1 cellular context compared by ENCODE assay signal in genomic region chr17:28405632-28406477, GRCh38.
A peak's percentile ranks its signal among the peaks of the same experiment; 100 is the strongest.
TF ChIP-seq lines count a peak whose summit lies in the region.

SLC46A1 (minus strand) TSS chr17:28406212; CDS start chr17:28406114, 98 bp downstream.

TF ChIP-seq in K562, 482 proteins besides CTCF, POLR2A, EP300 and RAD21 (continued from another document and continues in another):
- TF ChIP-seq E2F5 (CRISPR knock-in tag; IDR thresholded peaks at IDR 0.05) (no peak), ZNF740 (CRISPR knock-in tag; IDR thresholded peaks at IDR 0.05) (peak; percentile 80), ZNF740 (tag; IDR thresholded peaks at IDR 0.05) (no peak), ZBTB8A (IDR thresholded peaks at IDR 0.05; ENCODE audit: partially characterized antibody) (no peak), MGA (IDR thresholded peaks at IDR 0.05) (no peak), HDAC2 (IDR thresholded peaks at IDR 0.05) (no peak), ZNF395 (CRISPR knock-in tag; IDR thresholded peaks at IDR 0.05) (no peak), BCOR (IDR thresholded peaks at IDR 0.05) (no peak), TBP (optimal IDR thresholded peaks at IDR 0.05; ENCODE audit: low read depth, low read length) (peak; percentile 21), ELK1 (CRISPR knock-in tag; IDR thresholded peaks at IDR 0.05) (no peak), BACH1 (tag; IDR thresholded peaks at IDR 0.05) (no peak), MAFK (IDR thresholded peaks at IDR 0.05; ENCODE audit: low read length) (no peak), MED1 (CRISPR knock-in tag; IDR thresholded peaks at IDR 0.05; ENCODE audit: borderline replicate concordance) (no peak), STAT5A (IDR thresholded peaks at IDR 0.05; ENCODE audit: borderline replicate concordance, low read length) (no peak), ZNF79 (CRISPR knock-in tag; IDR thresholded peaks at IDR 0.05; ENCODE audit: low read depth) (no peak), GABPB1 (CRISPR knock-in tag; IDR thresholded peaks at IDR 0.05) (no peak), FOXO4 (CRISPR knock-in tag; IDR thresholded peaks at IDR 0.05) (no peak), SIRT6 (IDR thresholded peaks at IDR 0.05; ENCODE audit: low read depth, low read length) (no peak), ELF4 (CRISPR knock-in tag; IDR thresholded peaks at IDR 0.05) (no peak), ZBTB17 (CRISPR knock-in tag; IDR thresholded peaks at IDR 0.05) (no peak), USF1 (CRISPR knock-in tag; IDR thresholded peaks at IDR 0.05) (no peak), BRF2 (IDR thresholded peaks at IDR 0.05; ENCODE audit: borderline replicate concordance, insufficient read depth, insufficient read length) (no peak), NFYB (IDR thresholded peaks at IDR 0.05; ENCODE audit: extremely low read depth, insufficient read length) (no peak), ZNF274 (IDR thresholded peaks at IDR 0.05; ENCODE audit: borderline replicate concordance, low read depth, low read length) (no peak), NCOR1 (IDR thresholded peaks at IDR 0.05) (no peak), PRPF4 (IDR thresholded peaks at IDR 0.05; ENCODE audit: insufficient read depth, low read depth, low read length, poor library complexity, severe bottlenecking) (no peak), NFE2 (IDR thresholded peaks at IDR 0.05; ENCODE audit: low read depth) (no peak), MEF2A (IDR thresholded peaks at IDR 0.05; ENCODE audit: control insufficient read depth, low read depth, low read length) (no peak), KLF16 (IDR thresholded peaks at IDR 0.05) (no peak), SMAD2 (IDR thresholded peaks at IDR 0.05; ENCODE audit: low read depth, low read length) (no peak), ARID1B (IDR thresholded peaks at IDR 0.05) (no peak), PPARD (CRISPR knock-in tag; IDR thresholded peaks at IDR 0.05) (no peak), NR2C1 (IDR thresholded peaks at IDR 0.05) (no peak), NR2C1 (tag; IDR thresholded peaks at IDR 0.05) (no peak), CREBBP (IDR thresholded peaks at IDR 0.05; ENCODE audit: low read depth, low read length) (no peak), POLR2H (tag; IDR thresholded peaks at IDR 0.05; ENCODE audit: low read depth) (no peak), TARDBP (IDR thresholded peaks at IDR 0.05) (no peak), RBM39 (optimal IDR thresholded peaks at IDR 0.05; ENCODE audit: low read depth, low read length) (no peak), CREB1 (IDR thresholded peaks at IDR 0.05) (no peak), CREB1 (CRISPR knock-in tag; IDR thresholded peaks at IDR 0.05) (no peak), TFAM (CRISPR knock-in tag; conservative IDR thresholded peaks at IDR 0.05) (no peak), U2AF1 (optimal IDR thresholded peaks at IDR 0.05; ENCODE audit: low read depth, low read length) (no peak), ZNF76 (CRISPR knock-in tag; IDR thresholded peaks at IDR 0.05; ENCODE audit: borderline replicate concordance) (no peak), IRF1 (CRISPR knock-in tag; IDR thresholded peaks at IDR 0.05; ENCODE audit: borderline replicate concordance) (no peak), MCM5 (IDR thresholded peaks at IDR 0.05; ENCODE audit: low read depth) (no peak), ZNF668 (CRISPR knock-in tag; IDR thresholded peaks at IDR 0.05) (no peak), PTTG1 (tag; IDR thresholded peaks at IDR 0.05; ENCODE audit: low read depth) (no peak), MXD1 (CRISPR knock-in tag; IDR thresholded peaks at IDR 0.05; ENCODE audit: borderline replicate concordance, poor library complexity, severe bottlenecking) (no peak), ERF (CRISPR knock-in tag; IDR thresholded peaks at IDR 0.05) (no peak), HSF4 (CRISPR knock-in tag; IDR thresholded peaks at IDR 0.05; ENCODE audit: borderline replicate concordance) (no peak)
